ENCODE assay signal across 30 cellular contexts in the genomic region with DNA sequence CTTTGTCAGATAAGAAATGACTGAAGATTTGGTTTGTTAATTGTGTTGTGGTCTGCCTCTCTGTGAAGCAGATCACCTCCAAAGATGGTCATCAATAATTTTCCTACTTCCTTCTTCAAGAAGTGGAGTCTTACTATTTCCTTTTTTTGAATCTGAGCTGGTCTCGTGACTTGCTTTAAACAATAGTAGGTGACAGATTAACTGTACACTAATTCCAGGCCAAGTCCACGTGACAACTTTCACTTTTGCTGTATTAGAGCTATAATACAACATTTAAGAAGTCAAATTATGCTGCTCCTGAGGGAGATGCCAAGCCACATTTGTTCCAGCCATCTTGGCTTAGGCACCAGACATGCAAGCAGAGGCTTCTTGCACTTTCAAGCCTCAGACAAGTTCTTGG.
DNase-seq lines count a peak whose midpoint lies in the region; ATAC-seq lines count a peak whose summit lies in the region.
"Had no signal": no experiment of that assay in that cellular context is flagged by ENCODE, and none has a peak within 500 bp of the region (broad histone marks: within the 10 kb centered on the region; RNA-seq: fewer than 3 reads in every experiment).

No MANE protein-coding gene starts in this region.

- H2AK5ac ChIP-seq in neuronal stem cell (ENCODE audit: low read depth, low read length) = no peak overlapping the region

- no peak overlapping the region for H3K9ac ChIP-seq in neuronal stem cell (ENCODE audit: low read depth, low read length, poor library complexity)
- H3K9ac ChIP-seq: BLaER1 had no signal

- no peak overlapping the region for H4K8ac ChIP-seq in neuronal stem cell (ENCODE audit: low read depth, low read length)

- H3K27ac ChIP-seq in neuronal stem cell (replicated peaks; ENCODE audit: low read length) = no peak overlapping the region
- H3K27ac ChIP-seq: BLaER1, RWPE1 had no signal

- H2BK5ac ChIP-seq in neuronal stem cell (ENCODE audit: low read length) = no peak overlapping the region

- peak overlapping the region; percentile 52 for H2AFZ ChIP-seq in neuronal stem cell (ENCODE audit: low read length)

- H3K27ac Mint-ChIP-seq in naive thymus-derived CD8-positive, alpha-beta T cell = no peak overlapping the region
- H3K27ac Mint-ChIP-seq: CD4-positive, alpha-beta T cell; H9; HFFc6; T-helper 1 cell treated with Interleukin-12 subunit alpha and Interleukin-12 subunit beta and Interleukin-4 antibody, amounts not matched to agents 30 μg/mL and 1 μg/mL, for 36 hours had no signal

- no peaks in the 10 kb centered on the region for H3K9me3 ChIP-seq in neuronal stem cell (replicated peaks in 1 of 2; ENCODE audit: control insufficient read depth in 2 of 2, insufficient read depth in 1 of 2, low read depth in 1 of 2, low read length in 2 of 2)
- H3K9me3 ChIP-seq: BLaER1 had no signal

- no peaks in the 10 kb centered on the region for H3K27me3 Mint-ChIP-seq in naive thymus-derived CD8-positive, alpha-beta T cell
- H3K27me3 Mint-ChIP-seq: CD4-positive, alpha-beta T cell had no signal

- no peaks in the 10 kb centered on the region for H3K79me1 ChIP-seq in neuronal stem cell (ENCODE audit: low read depth, low read length)

- no peaks in the 10 kb centered on the region for H3K27me3 ChIP-seq in neuronal stem cell (ENCODE audit: control insufficient read depth in 3 of 3, insufficient read depth in 3 of 3, low read depth in 1 of 3, low read length in 3 of 3)
- H3K27me3 ChIP-seq: BLaER1 had no signal

- POLR2A ChIA-PET in naive thymus-derived CD8-positive, alpha-beta T cell (lab: Charles Lee) = no interaction called here

- H2BK120ac ChIP-seq in neuronal stem cell (ENCODE audit: low read depth, low read length) = no peak overlapping the region

- H3K4me3 ChIP-seq in neuronal stem cell (ENCODE audit: low read length in 2 of 2) = no peak overlapping the region
- H3K4me3 ChIP-seq: BLaER1 had no signal

- no peak overlapping the region for H3K4me2 ChIP-seq in neuronal stem cell (ENCODE audit: insufficient read depth, low read length, poor library complexity, severe bottlenecking)
- H3K4me2 ChIP-seq: BLaER1 had no signal

- H2BK12ac ChIP-seq in neuronal stem cell (ENCODE audit: low read length) = no peak overlapping the region

- H3K36me3 Mint-ChIP-seq in naive thymus-derived CD8-positive, alpha-beta T cell = no peaks in the 10 kb centered on the region

- H3K4me1 Mint-ChIP-seq in naive thymus-derived CD8-positive, alpha-beta T cell = no peaks in the 10 kb centered on the region

- no CpG with 5 or more reads among the region's 2 CpGs for WGBS in neuronal stem cell (ENCODE audit: extremely low coverage in 2 of 2, insufficient read length in 2 of 2, insufficient replicate concordance in 1 of 2), 2 donors

- no peak overlapping the region for H3K23ac ChIP-seq in neuronal stem cell (ENCODE audit: low read depth, low read length, poor library complexity)

- H3K18ac ChIP-seq in neuronal stem cell (ENCODE audit: low read length) = no peak overlapping the region

- no peaks in the 10 kb centered on the region for H3K36me3 ChIP-seq in neuronal stem cell (replicated peaks in 1 of 2; ENCODE audit: control insufficient read depth in 2 of 2, insufficient read depth in 2 of 2, low read length in 2 of 2)
- H3K36me3 ChIP-seq: BLaER1 had no signal

- no peak overlapping the region for H4K91ac ChIP-seq in neuronal stem cell (ENCODE audit: low read depth, low read length, poor library complexity)

- DNase-seq in HT1080 (ENCODE audit: low read depth) = peak; percentile 1
- peak; percentile 1 for DNase-seq in astrocyte of the hippocampus (ENCODE audit: low read depth, low spot score)
- no peak for DNase-seq in neuronal stem cell (ENCODE audit: low spot score)
- DNase-seq in NCI-H2196 treated with DMSO at 0.1 percent for 48 hours (lab: John Stamatoyannopoulos, UW; ENCODE audit: unreplicated experiment) = no peak
- no peak for DNase-seq in C1 segment of cervical spinal cord (lab: John Stamatoyannopoulos, UW)
- DNase-seq in naive thymus-derived CD8-positive, alpha-beta T cell = no peak
- DNase-seq: CD4-positive, alpha-beta T cell; COR-L47; DMS53; H9; HFFc6; KBM-7; MM.1S; NCI-H1048; NCI-H1436; NCI-H187; NCI-H2081 treated with DMSO at 0.1 percent for 48 hours; NCI-H2171; NCI-H345; NCI-H524; NCI-H748 treated with DMSO at 0.1 percent for 48 hours; NK-92 treated with Interleukin-12 subunit alpha and Interleukin-12 subunit beta, amount 100 ng/mL, for 24 hours; SHP77; SW 1271 had no signal

- H3K4ac ChIP-seq in neuronal stem cell (ENCODE audit: low read length) = no peak overlapping the region

- no peak overlapping the region for H3K4me3 Mint-ChIP-seq in naive thymus-derived CD8-positive, alpha-beta T cell
- H3K4me3 Mint-ChIP-seq: CD4-positive, alpha-beta T cell; H9; HFFc6; T-helper 1 cell treated with Interleukin-12 subunit alpha and Interleukin-12 subunit beta and Interleukin-4 antibody, amounts not matched to agents 30 μg/mL and 1 μg/mL, for 36 hours had no signal

- no peak overlapping the region for H3K14ac ChIP-seq in neuronal stem cell (ENCODE audit: low read length)

- no peaks in the 10 kb centered on the region for H3K4me1 ChIP-seq in neuronal stem cell (ENCODE audit: control insufficient read depth in 2 of 2, insufficient read depth in 1 of 2, low read depth in 1 of 2, low read length in 2 of 2)
- H3K4me1 ChIP-seq: BLaER1 had no signal

- peak; percentile 48 for ATAC-seq in GM21786 (IDR thresholded peaks at IDR 0.05; ENCODE audit: unreplicated experiment)
- no peak for ATAC-seq in GM18517 (IDR thresholded peaks at IDR 0.05; ENCODE audit: unreplicated experiment)
- ATAC-seq in naive thymus-derived CD8-positive, alpha-beta T cell = no peak
- ATAC-seq: Panc1 had no signal

- H3K9me3 Mint-ChIP-seq in naive thymus-derived CD8-positive, alpha-beta T cell = peaks cover 3 to 14% (median 5%) of the 10 kb centered on the region in 9 donors
- H3K9me3 Mint-ChIP-seq: H9 had no signal

- no peak overlapping the region for H2BK15ac ChIP-seq in neuronal stem cell (ENCODE audit: low read length)

Comparison
In these comparisons a context has a peak if more than half of its experiments do, and no peak if none do; other contexts are left out.
1. DNase-seq: peak in HT1080 (single experiment) and astrocyte of the hippocampus (single experiment); none in neuronal stem cell (single experiment), NCI-H2196 treated with DMSO at 0.1 percent for 48 hours (single experiment), C1 segment of cervical spinal cord (0 of 14) and naive thymus-derived CD8-positive, alpha-beta T cell (0 of 10).